13 cellular contexts compared by ENCODE assay signal in genomic region chr10:80468806-80469421, GRCh38. TPM values are rescaled to one million over a fixed set of nuclear protein-coding genes. Genes with fewer than 3 reads are reported as not detected.
DNase-seq lines count a peak whose midpoint lies in the region; ATAC-seq and TF ChIP-seq lines count a peak whose summit lies in the region.
"Had no signal": no experiment of that assay in that cellular context is flagged by ENCODE, and none has a peak within 500 bp of the region (broad histone marks: within the 10 kb centered on the region; RNA-seq: fewer than 3 reads in every experiment).

No MANE protein-coding gene starts in this region.

- H3K4me1 Mint-ChIP-seq in T-helper 17 cell = peaks cover 77% of the 10 kb centered on the region

- ATAC-seq in T-helper 17 cell (peak; percentile 6), HG03432 (IDR thresholded peaks at IDR 0.05; ENCODE audit: unreplicated experiment) (no peak)
- ATAC-seq: GM12878 had no signal

- DNase-seq in NCI-H2171 treated with DMSO at 0.1 percent for 48 hours (lab: John Stamatoyannopoulos, UW) (peak; percentile 49), NCI-H2171 (lab: John Stamatoyannopoulos, UW) (no peak), T-helper 17 cell (no peak), esophagus squamous epithelium (lab: John Stamatoyannopoulos, UW) (no peak), hippocampal formation (lab: John Stamatoyannopoulos, UW) (no peak), NCI-H1436 (lab: John Stamatoyannopoulos, UW) (no peak)
- DNase-seq in stimulated activated CD8-positive, alpha-beta memory T cell treated with anti-CD3 and anti-CD28 coated beads, Interleukin-4, amount 100 ng/mL, for 48 hours = peak; percentile 35
- DNase-seq: central memory CD4-positive, alpha-beta T cell; GM23248; NCI-H446 treated with DMSO at 0.1 percent for 48 hours had no signal

- H3K4me3 ChIP-seq in esophagus squamous epithelium = peak overlapping the region in 3 of 4 donors; percentile 23 to 44 (median 32)
- H3K4me3 ChIP-seq: GM12878, GM23248 had no signal

- peak overlapping the region; percentile 98 for H3K4me3 Mint-ChIP-seq in T-helper 17 cell

- TF ChIP-seq POLR2A in esophagus squamous epithelium (IDR thresholded peaks at IDR 0.05) = no peak

- no peak for TF ChIP-seq CTCF in esophagus squamous epithelium (IDR thresholded peaks at IDR 0.05)

- H3K9me3 ChIP-seq in T-helper 17 cell (ENCODE audit: control insufficient read depth, low read length, poor library complexity, severe bottlenecking) = no peaks in the 10 kb centered on the region
- H3K9me3 ChIP-seq in esophagus squamous epithelium = no peaks in the 10 kb centered on the region

- H3K27me3 ChIP-seq in esophagus squamous epithelium = no peaks in the 10 kb centered on the region

- H3K36me3 ChIP-seq in esophagus squamous epithelium = peaks cover 3 to 46% (median 5%) of the 10 kb centered on the region in 3 donors

- intact Hi-C loops in esophagus squamous epithelium (cut with DNase I) = no loop called here

- peak overlapping the region; percentile 100 for H3K27ac Mint-ChIP-seq in T-helper 17 cell

- H3K27ac ChIP-seq in esophagus squamous epithelium = peak overlapping the region; percentile 92 to 100 (median 98)
- H3K27ac ChIP-seq: GM23248, HL-60 had no signal

- no peaks in the 10 kb centered on the region for H3K27me3 Mint-ChIP-seq in T-helper 17 cell

- peaks cover 97 to 100% (median 100%) of the 10 kb centered on the region in 3 donors for H3K4me1 ChIP-seq in esophagus squamous epithelium

- peaks cover 6% of the 10 kb centered on the region for H3K36me3 Mint-ChIP-seq in T-helper 17 cell (ENCODE audit: low read depth)

- WGBS in esophagus squamous epithelium, 2 donors = 15 to 49% methylated on average over 5 of the region's 7 CpGs

RNA-seq across cellular contexts. Expression of gene TSPAN14, which starts 14.8 kb away (rescaled TPM):
- total RNA-seq in T-helper 17 cell (100 to 1,000 TPM; 118 to 139 TPM), esophagus squamous epithelium (100 to 1,000 TPM in 2 of 4 donors, 10 to 100 TPM in 2; 66.4 to 118 (median 89.8) TPM)

Comparison
In these comparisons a context has a peak if more than half of its experiments do, and no peak if none do; other contexts are left out.
1. DNase-seq: peak in NCI-H2171 treated with DMSO at 0.1 percent for 48 hours (single experiment) and stimulated activated CD8-positive, alpha-beta memory T cell treated with anti-CD3 and anti-CD28 coated beads, Interleukin-4, amount 100 ng/mL, for 48 hours (single experiment); none in NCI-H2171 (single experiment), T-helper 17 cell (0 of 3), esophagus squamous epithelium (single experiment), hippocampal formation (0 of 2) and NCI-H1436 (single experiment).